ENCODE assay signal across 30 cellular contexts in genomic region chr11:69465236-69466000, GRCh38. TPM values are rescaled to one million over a fixed set of nuclear protein-coding genes. Genes with fewer than 3 reads are reported as not detected.
DNase-seq lines count a peak whose midpoint lies in the region; ATAC-seq, FAIRE-seq and TF ChIP-seq lines count a peak whose summit lies in the region.
"Had no signal": no experiment of that assay in that cellular context is flagged by ENCODE, and none has a peak within 500 bp of the region (broad histone marks: within the 10 kb centered on the region; RNA-seq: fewer than 3 reads in every experiment).

No MANE protein-coding gene starts in this region.

- H3K9me3 ChIP-seq in heart right ventricle (peaks cover 0 to 13% (median 6%) of the 10 kb centered on the region in 11 donors), mucosa of descending colon (peaks cover 3% of the 10 kb centered on the region), upper lobe of right lung (no peaks in the 10 kb centered on the region)

- H3K4me3 ChIP-seq in heart right ventricle, result no peak overlapping the region
- H3K4me3 ChIP-seq in epithelial cell of esophagus (ENCODE audit: low read length), result no peak overlapping the region
- H3K4me3 ChIP-seq in mucosa of descending colon, result no peak overlapping the region
- no peak overlapping the region for H3K4me3 ChIP-seq in upper lobe of right lung
- H3K4me3 ChIP-seq: dorsolateral prefrontal cortex, SK-N-MC, skin epidermis had no signal

- TF ChIP-seq POLR2A in GM12891 (IDR thresholded peaks at IDR 0.05; ENCODE audit: low read depth, low read length), result no peak

- intact Hi-C loops in left cardiac atrium (cut with DNase I), result no loop called here
- intact Hi-C loops in heart right ventricle (cut with DNase I), result no loop called here
- intact Hi-C loops in mucosa of descending colon (cut with DNase I, micrococcal nuclease), result no loop called here
- intact Hi-C loops in upper lobe of right lung (cut with DNase I), result no loop called here

- WGBS in heart right ventricle, 2 donors, result 86 to 88% methylated on average over 17 of the region's 17 CpGs

- ATAC-seq in left cardiac atrium (peak; percentile 9 to 52), heart right ventricle (no peak), mucosa of descending colon (peak; percentile 37), upper lobe of right lung (peak; percentile 27)
- ATAC-seq: CD8-positive, alpha-beta T cell had no signal

- H3K27ac ChIP-seq in heart right ventricle, result no peak overlapping the region
- H3K27ac ChIP-seq in upper lobe of right lung, result no peak overlapping the region
- H3K27ac ChIP-seq: dorsolateral prefrontal cortex, SK-N-MC had no signal

- FAIRE-seq in GM12891 (lab: Jason Lieb, UNC), result no peak

- no peak for TF ChIP-seq CTCF in heart right ventricle (IDR thresholded peaks at IDR 0.05)
- no peak for TF ChIP-seq CTCF in epithelial cell of esophagus (IDR thresholded peaks at IDR 0.05; ENCODE audit: insufficient read depth, low read depth, low read length, missing control alignments)
- no peak for TF ChIP-seq CTCF in mucosa of descending colon (IDR thresholded peaks at IDR 0.05)
- no peak for TF ChIP-seq CTCF in upper lobe of right lung (IDR thresholded peaks at IDR 0.05)

- H3K36me3 ChIP-seq in heart right ventricle (no peaks in the 10 kb centered on the region), mucosa of descending colon (ENCODE audit: low read depth) (no peaks in the 10 kb centered on the region), upper lobe of right lung (no peaks in the 10 kb centered on the region)

- peak; percentile 20 for DNase-seq in left cardiac atrium
- DNase-seq in heart right ventricle, result no peak
- peak; percentile 56 for DNase-seq in epithelial cell of esophagus (ENCODE audit: low read depth)
- peak; percentile 54 to 71 (median 65) for DNase-seq in mucosa of descending colon
- no peak for DNase-seq in upper lobe of right lung
- DNase-seq in stimulated activated CD4-positive, alpha-beta T cell treated with anti-CD3 and anti-CD28 coated beads, Interleukin-1b, Interleukin-23, amount 100 ng/mL, for 48 hours, result no peak
- no peak for DNase-seq in GM12891 (ENCODE audit: insufficient read length, low spot score)
- DNase-seq in NCI-H2029 treated with DMSO at 0.1 percent for 48 hours (lab: John Stamatoyannopoulos, UW), result no peak
- DNase-seq: activated CD4-positive, alpha-beta T cell treated with anti-CD3 and anti-CD28 coated beads for 4 hours; activated effector memory CD4-positive, alpha-beta T cell treated with Interleukin-2 at 50 U/mL for 16 hours; activated T-cell treated with anti-CD3 and anti-CD28 coated beads for 4 hours; anterior cingulate cortex; CD8-positive, alpha-beta T cell; central memory CD4-positive, alpha-beta T cell; DMS 273 treated with DMSO at 0.1 percent for 48 hours; IMR-90; kidney glomerular epithelial cell; mesenchymal stem cell; naive B cell; NCI-H1105 treated with DMSO at 0.1 percent for 48 hours; NCI-H2029; NCI-H2227 treated with DMSO at 0.1 percent for 48 hours; NCI-H774; stimulated activated CD4-positive, alpha-beta T cell treated with anti-CD3 and anti-CD28 coated beads, Interleukin-2, amount 100 ng/mL, for 24 hours; trophoblast cell had no signal

- H3K4me1 ChIP-seq in heart right ventricle, result peaks cover 14 to 44% (median 18%) of the 10 kb centered on the region in 9 donors
- peaks cover 44% of the 10 kb centered on the region for H3K4me1 ChIP-seq in mucosa of descending colon (ENCODE audit: low read depth)
- no peaks in the 10 kb centered on the region for H3K4me1 ChIP-seq in upper lobe of right lung

- H3K27me3 ChIP-seq in heart right ventricle (no peaks in the 10 kb centered on the region), upper lobe of right lung (no peaks in the 10 kb centered on the region)

TF ChIP-seq in GM12891, 5 proteins besides CTCF, POLR2A, EP300 and RAD21:
- TF ChIP-seq PAX5 (IDR thresholded peaks at IDR 0.05; ENCODE audit: insufficient read depth, low read length, severe bottlenecking) (no peak), POU2F2 (IDR thresholded peaks at IDR 0.05; ENCODE audit: low read depth, low read length) (no peak), TAF1 (IDR thresholded peaks at IDR 0.05; ENCODE audit: low read depth, low read length) (no peak), SPI1 (IDR thresholded peaks at IDR 0.05; ENCODE audit: low read depth, low read length) (no peak), POLR2AphosphoS5 (IDR thresholded peaks at IDR 0.05; ENCODE audit: low read depth, low read length) (no peak)

RNA-seq across cellular contexts. Expression of gene LINC01488, which starts 16.0 kb away (rescaled TPM):
- total RNA-seq in left cardiac atrium (under 1 TPM in 1 of 2 donors, not detected in 1; 0.06 TPM), heart right ventricle (under 1 TPM in 6 of 10 donors, not detected in 4; 0.12 to 0.23 (median 0.15) TPM), mucosa of descending colon (not detected), upper lobe of right lung (not detected)
- under 1 TPM; 0.03 to 0.59 TPM for polyA plus RNA-seq in heart right ventricle
- polyA plus RNA-seq in GM12891 (2012; ENCODE audit: low read depth, missing spikeins), result not detected
- total RNA-seq: A673; CD8-positive, alpha-beta T cell; dorsolateral prefrontal cortex; IMR-90; pulmonary artery endothelial cell had no signal
- polyA plus RNA-seq: IMR-90 had no signal

Comparison
In these comparisons a context has a peak if more than half of its experiments do, and no peak if none do; other contexts are left out.
1. ATAC-seq: peak in left cardiac atrium (2 of 2), mucosa of descending colon (single experiment) and upper lobe of right lung (single experiment); none in heart right ventricle (0 of 8).
2. DNase-seq: peak in left cardiac atrium (single experiment), epithelial cell of esophagus (single experiment) and mucosa of descending colon (3 of 3); none in heart right ventricle (0 of 2), upper lobe of right lung (single experiment), stimulated activated CD4-positive, alpha-beta T cell treated with anti-CD3 and anti-CD28 coated beads, Interleukin-1b, Interleukin-23, amount 100 ng/mL, for 48 hours (single experiment), GM12891 (single experiment) and NCI-H2029 treated with DMSO at 0.1 percent for 48 hours (single experiment).